In genomic region chr22:42434748-42435425, GRCh38 we compare ENCODE assay signal across 2 cellular contexts.
TF ChIP-seq lines count a peak whose summit lies in the region.

No MANE protein-coding gene starts in this region.

TF ChIP-seq in IMR-90, 13 proteins besides CTCF, POLR2A, EP300 and RAD21:
- TF ChIP-seq FOS (IDR thresholded peaks at IDR 0.05; ENCODE audit: low read depth, low read length) (no peak), MAZ (IDR thresholded peaks at IDR 0.05; ENCODE audit: borderline replicate concordance, low read depth, low read length) (no peak), CEBPB (IDR thresholded peaks at IDR 0.05; ENCODE audit: low read depth, low read length) (no peak), NFE2L2 (IDR thresholded peaks at IDR 0.05; ENCODE audit: low read depth, low read length) (no peak), MAFK (IDR thresholded peaks at IDR 0.05; ENCODE audit: low read depth, low read length) (no peak), RCOR1 (IDR thresholded peaks at IDR 0.05; ENCODE audit: insufficient replicate concordance, low read length) (no peak), SMC3 (IDR thresholded peaks at IDR 0.05; ENCODE audit: low read depth, low read length) (no peak), BHLHE40 (IDR thresholded peaks at IDR 0.05; ENCODE audit: low read depth, low read length) (no peak)

TF ChIP-seq in GM12878, 131 proteins besides CTCF, POLR2A, EP300 and RAD21:
- TF ChIP-seq, protein P1, sequence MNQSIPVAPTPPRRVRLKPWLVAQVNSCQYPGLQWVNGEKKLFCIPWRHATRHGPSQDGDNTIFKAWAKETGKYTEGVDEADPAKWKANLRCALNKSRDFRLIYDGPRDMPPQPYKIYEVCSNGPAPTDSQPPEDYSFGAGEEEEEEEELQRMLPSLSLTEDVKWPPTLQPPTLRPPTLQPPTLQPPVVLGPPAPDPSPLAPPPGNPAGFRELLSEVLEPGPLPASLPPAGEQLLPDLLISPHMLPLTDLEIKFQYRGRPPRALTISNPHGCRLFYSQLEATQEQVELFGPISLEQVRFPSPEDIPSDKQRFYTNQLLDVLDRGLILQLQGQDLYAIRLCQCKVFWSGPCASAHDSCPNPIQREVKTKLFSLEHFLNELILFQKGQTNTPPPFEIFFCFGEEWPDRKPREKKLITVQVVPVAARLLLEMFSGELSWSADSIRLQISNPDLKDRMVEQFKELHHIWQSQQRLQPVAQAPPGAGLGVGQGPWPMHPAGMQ (IDR thresholded peaks at IDR 0.05; ENCODE audit: borderline replicate concordance) = no peak
- TF ChIP-seq MEF2B (IDR thresholded peaks at IDR 0.05; ENCODE audit: partially characterized antibody, poor library complexity, severe bottlenecking) (peak; percentile 58), ATF3 (IDR thresholded peaks at IDR 0.05; ENCODE audit: borderline replicate concordance, extremely low read depth, low read depth, low read length) (no peak), BMI1 (IDR thresholded peaks at IDR 0.05; ENCODE audit: borderline replicate concordance) (no peak), HSF1 (IDR thresholded peaks at IDR 0.05; ENCODE audit: low read depth, low read length) (no peak), WRNIP1 (IDR thresholded peaks at IDR 0.05; ENCODE audit: borderline replicate concordance, low read depth, low read length) (no peak), KLF5 (IDR thresholded peaks at IDR 0.05; ENCODE audit: partially characterized antibody) (no peak), ZNF687 (IDR thresholded peaks at IDR 0.05) (0 out of 2 replicates have a peak, but pooled peaks have one; percentile 10)
- TF ChIP-seq, protein P2, sequence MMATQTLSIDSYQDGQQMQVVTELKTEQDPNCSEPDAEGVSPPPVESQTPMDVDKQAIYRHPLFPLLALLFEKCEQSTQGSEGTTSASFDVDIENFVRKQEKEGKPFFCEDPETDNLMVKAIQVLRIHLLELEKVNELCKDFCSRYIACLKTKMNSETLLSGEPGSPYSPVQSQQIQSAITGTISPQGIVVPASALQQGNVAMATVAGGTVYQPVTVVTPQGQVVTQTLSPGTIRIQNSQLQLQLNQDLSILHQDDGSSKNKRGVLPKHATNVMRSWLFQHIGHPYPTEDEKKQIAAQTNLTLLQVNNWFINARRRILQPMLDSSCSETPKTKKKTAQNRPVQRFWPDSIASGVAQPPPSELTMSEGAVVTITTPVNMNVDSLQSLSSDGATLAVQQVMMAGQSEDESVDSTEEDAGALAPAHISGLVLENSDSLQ (IDR thresholded peaks at IDR 0.05) = peak; percentile 51; the same call in 1 of the 2 replicates
